Comparison of ENCODE assay signal across 15 cellular contexts in genomic region chr5:176796411-176796810, GRCh38. TPM values are rescaled to one million over a fixed set of nuclear protein-coding genes. Genes with fewer than 3 reads are reported as not detected.
"Had no signal": no experiment of that assay in that cellular context is flagged by ENCODE, and none has a peak within 500 bp of the region (broad histone marks: within the 10 kb centered on the region; RNA-seq: fewer than 3 reads in every experiment).

No MANE protein-coding gene starts in this region.

- DNase-seq: activated effector memory CD4-positive, alpha-beta T cell treated with Interleukin-2 at 50 U/mL for 16 hours; activated T-cell treated with anti-CD3 and anti-CD28 coated beads, Interleukin-2, amount 50 U/mL, for 1 hour; heart right ventricle; left lung; mesenchymal stem cell; occipital lobe; psoas muscle; stimulated activated CD4-positive, alpha-beta T cell treated with anti-CD3 and anti-CD28 coated beads, Interleukin-2, amount 100 ng/mL, for 24 hours; stimulated activated naive B cell treated with anti-CD40 and anti-IgM and Interleukin-4, amounts not matched to agents 10 μg/mL and 1 μg/mL and 100 μg/mL, for 72 hours; T-helper 2 cell; trophoblast cell had no signal

- ATAC-seq: heart right ventricle; left lung; natural killer cell treated with Interleukin-12 subunit alpha and Interleukin-12 subunit beta and Interleukin-15 and Interleukin-18, amount 100 ng/mL, for 72 hours; psoas muscle; sciatic nerve; stimulated activated naive B cell treated with anti-CD40 and anti-IgM and Interleukin-4, amounts not matched to agents 10 μg/mL and 1 μg/mL and 100 μg/mL, for 72 hours had no signal

- H3K36me3 Mint-ChIP-seq: activated naive CD4-positive, alpha-beta T cell treated with anti-CD3 and anti-CD28 coated beads, Interleukin-2, amount 50 U/mL, for 24 hours; natural killer cell treated with Interleukin-12 subunit alpha and Interleukin-12 subunit beta and Interleukin-15 and Interleukin-18, amount 100 ng/mL, for 72 hours; stimulated activated naive B cell treated with anti-CD40 and anti-IgM and Interleukin-4, amounts not matched to agents 10 μg/mL and 1 μg/mL and 100 μg/mL, for 72 hours had no signal

- H3K4me3 Mint-ChIP-seq: activated naive CD4-positive, alpha-beta T cell treated with anti-CD3 and anti-CD28 coated beads, Interleukin-2, amount 50 U/mL, for 24 hours; natural killer cell treated with Interleukin-12 subunit alpha and Interleukin-12 subunit beta and Interleukin-15 and Interleukin-18, amount 100 ng/mL, for 72 hours; stimulated activated naive B cell treated with anti-CD40 and anti-IgM and Interleukin-4, amounts not matched to agents 10 μg/mL and 1 μg/mL and 100 μg/mL, for 72 hours had no signal

- H3K4me1 Mint-ChIP-seq: activated naive CD4-positive, alpha-beta T cell treated with anti-CD3 and anti-CD28 coated beads, Interleukin-2, amount 50 U/mL, for 24 hours; stimulated activated naive B cell treated with anti-CD40 and anti-IgM and Interleukin-4, amounts not matched to agents 10 μg/mL and 1 μg/mL and 100 μg/mL, for 72 hours had no signal

- H3K9me3 Mint-ChIP-seq: activated naive CD4-positive, alpha-beta T cell treated with anti-CD3 and anti-CD28 coated beads, Interleukin-2, amount 50 U/mL, for 24 hours; natural killer cell treated with Interleukin-12 subunit alpha and Interleukin-12 subunit beta and Interleukin-15 and Interleukin-18, amount 100 ng/mL, for 72 hours; stimulated activated naive B cell treated with anti-CD40 and anti-IgM and Interleukin-4, amounts not matched to agents 10 μg/mL and 1 μg/mL and 100 μg/mL, for 72 hours had no signal

- H3K4me3 ChIP-seq: esophagus muscularis mucosa, heart right ventricle, left lung, psoas muscle had no signal

- H3K27ac Mint-ChIP-seq: activated naive CD4-positive, alpha-beta T cell treated with anti-CD3 and anti-CD28 coated beads, Interleukin-2, amount 50 U/mL, for 24 hours; natural killer cell treated with Interleukin-12 subunit alpha and Interleukin-12 subunit beta and Interleukin-15 and Interleukin-18, amount 100 ng/mL, for 72 hours; stimulated activated naive B cell treated with anti-CD40 and anti-IgM and Interleukin-4, amounts not matched to agents 10 μg/mL and 1 μg/mL and 100 μg/mL, for 72 hours had no signal

RNA-seq across cellular contexts. Expression of gene UNC5A, which starts 13.9 kb away (rescaled TPM):
- total RNA-seq: esophagus muscularis mucosa; natural killer cell treated with Interleukin-12 subunit alpha and Interleukin-12 subunit beta and Interleukin-15 and Interleukin-18, amount 100 ng/mL, for 72 hours; sciatic nerve had no signal
